Comparison of ENCODE assay signal across 19 cellular contexts in genomic region chr9:16652511-16653101, GRCh38.
A peak's percentile ranks its signal among the peaks of the same experiment; 100 is the strongest.
DNase-seq lines count a peak whose midpoint lies in the region; ATAC-seq and TF ChIP-seq lines count a peak whose summit lies in the region.
"Had no signal": no experiment of that assay in that cellular context is flagged by ENCODE, and none has a peak within 500 bp of the region (broad histone marks: within the 10 kb centered on the region; RNA-seq: fewer than 3 reads in every experiment).

No MANE protein-coding gene starts in this region.

- H3K27me3 Mint-ChIP-seq in nephron (ENCODE audit: low read depth) = no peaks in the 10 kb centered on the region
- H3K27me3 Mint-ChIP-seq in activated T-helper 17 cell treated with anti-CD3 and anti-CD28 coated beads, Interleukin-2, amount 50 U/mL, for 72 hours = no peaks in the 10 kb centered on the region
- H3K27me3 Mint-ChIP-seq: dendritic cell treated with granulocyte-macrophage colony-stimulating factor and Interleukin-4, amounts not matched to agents 40 ng/mL and 50 ng/mL, for 4 days; memory B cell had no signal

- H3K4me3 Mint-ChIP-seq in nephron = peak overlapping the region in 2 of 3 experiments; percentile 1 to 13
- no peak overlapping the region for H3K4me3 Mint-ChIP-seq in activated T-helper 17 cell treated with anti-CD3 and anti-CD28 coated beads, Interleukin-2, amount 50 U/mL, for 72 hours
- H3K4me3 Mint-ChIP-seq: CD8-positive, alpha-beta T cell; dendritic cell treated with granulocyte-macrophage colony-stimulating factor and Interleukin-4, amounts not matched to agents 40 ng/mL and 50 ng/mL, for 4 days; memory B cell; neural crest cell had no signal

- H3K27me3 ChIP-seq in AG04450 (ENCODE audit: control insufficient read depth, insufficient read depth, low read length) = no peaks in the 10 kb centered on the region
- H3K27me3 ChIP-seq in MM.1S (replicated peaks; ENCODE audit: insufficient read depth, low read length) = no peaks in the 10 kb centered on the region
- H3K27me3 ChIP-seq in esophagus muscularis mucosa = no peaks in the 10 kb centered on the region

- H3F3A ChIP-seq in MM.1S (ENCODE audit: insufficient read depth, low read length) = 0 out of 2 replicates have a peak, but pooled peaks cover 3% of the 10 kb centered on the region

- H2AFZ ChIP-seq in MM.1S (ENCODE audit: low read length) = no peak overlapping the region

- intact Hi-C loops in esophagus muscularis mucosa (cut with DNase I) = no loop called here

- no peak for TF ChIP-seq POLR2A in esophagus muscularis mucosa (IDR thresholded peaks at IDR 0.05; ENCODE audit: low read depth)

- no peaks in the 10 kb centered on the region for H3K36me3 Mint-ChIP-seq in nephron (ENCODE audit: low read depth)
- no peaks in the 10 kb centered on the region for H3K36me3 Mint-ChIP-seq in activated T-helper 17 cell treated with anti-CD3 and anti-CD28 coated beads, Interleukin-2, amount 50 U/mL, for 72 hours (ENCODE audit: low read depth)
- H3K36me3 Mint-ChIP-seq: CD8-positive, alpha-beta T cell; memory B cell had no signal

- peaks cover 57% of the 10 kb centered on the region for H3K4me1 Mint-ChIP-seq in nephron
- no peaks in the 10 kb centered on the region for H3K4me1 Mint-ChIP-seq in activated T-helper 17 cell treated with anti-CD3 and anti-CD28 coated beads, Interleukin-2, amount 50 U/mL, for 72 hours
- H3K4me1 Mint-ChIP-seq: memory B cell had no signal

- peak overlapping the region; percentile 61 for H3K4me2 ChIP-seq in MM.1S (ENCODE audit: low read depth, low read length)

- H3K27ac ChIP-seq in AG04450 (ENCODE audit: low read depth, low read length) (no peak overlapping the region), MM.1S (ENCODE audit: low read length) (no peak overlapping the region), esophagus muscularis mucosa (replicated peaks in 1 of 4) (peak overlapping the region; percentile 13 to 75 (median 40))

- H3K4me3 ChIP-seq in AG04450 (ENCODE audit: low read depth, low read length) (peak overlapping the region; percentile 8; the same call in 1 of the 2 replicates), MM.1S (ENCODE audit: low read length) (0 out of 2 replicates have a peak overlapping the region, but pooled peaks have one; percentile 50), esophagus muscularis mucosa (peak overlapping the region in 3 of 4 donors; percentile 27 to 35 (median 31))

- DNase-seq in AG04450 (ENCODE audit: low read depth, low spot score) = no peak
- DNase-seq in MM.1S = no peak
- no peak for DNase-seq in esophagus muscularis mucosa (ENCODE audit: extremely low spot score)
- DNase-seq in kidney tubule cell (ENCODE audit: low spot score) = no peak
- DNase-seq: activated CD4-positive, alpha-beta T cell treated with anti-CD3 and anti-CD28 coated beads for 4 hours; activated naive CD4-positive, alpha-beta T cell treated with Interleukin-2 at 50 U/mL for 16 hours; CD8-positive, alpha-beta T cell; NCI-H2029; NCI-H510A treated with DMSO at 0.1 percent for 48 hours; stimulated activated CD4-positive, alpha-beta T cell treated with anti-CD3 and anti-CD28 coated beads, Interleukin-15, amount 100 ng/mL, for 24 hours; stimulated activated naive CD4-positive, alpha-beta T cell treated with Interleukin-2 at 50 U/mL for 16 hours had no signal

- H3K79me2 ChIP-seq in MM.1S (ENCODE audit: low read length) = no peaks in the 10 kb centered on the region

- no peaks in the 10 kb centered on the region for H3K9me2 ChIP-seq in MM.1S (replicated peaks; ENCODE audit: insufficient read depth, low read length)

- no peak overlapping the region for H3K9ac ChIP-seq in MM.1S (ENCODE audit: low read length)

- CTCF ChIA-PET in AG04450 (lab: Charles Lee) = no interaction called here

- WGBS in esophagus muscularis mucosa = 58% methylated on average over 5 of the region's 5 CpGs

- no peaks in the 10 kb centered on the region for H4K20me1 ChIP-seq in MM.1S (ENCODE audit: insufficient read depth, low read length)

- no peak for TF ChIP-seq CTCF in AG04450 (IDR thresholded peaks at IDR 0.05; ENCODE audit: low read depth, low read length)
- TF ChIP-seq CTCF in MM.1S (IDR thresholded peaks at IDR 0.05; ENCODE audit: low read length) = no peak
- TF ChIP-seq CTCF in esophagus muscularis mucosa (IDR thresholded peaks at IDR 0.05) = no peak
- TF ChIP-seq CTCF in nephron (IDR thresholded peaks at IDR 0.05; ENCODE audit: unreplicated experiment in 3 of 3) = no peak

- peak overlapping the region; percentile 66 to 87 (median 85) for H3K27ac Mint-ChIP-seq in nephron
- H3K27ac Mint-ChIP-seq in activated T-helper 17 cell treated with anti-CD3 and anti-CD28 coated beads, Interleukin-2, amount 50 U/mL, for 72 hours = no peak overlapping the region
- H3K27ac Mint-ChIP-seq: CD8-positive, alpha-beta T cell; dendritic cell treated with granulocyte-macrophage colony-stimulating factor and Interleukin-4, amounts not matched to agents 40 ng/mL and 50 ng/mL, for 4 days; memory B cell had no signal

- H3K4me1 ChIP-seq in MM.1S (ENCODE audit: low read length) (peaks cover 21% of the 10 kb centered on the region), esophagus muscularis mucosa (peaks cover 0 to 61% (median 57%) of the 10 kb centered on the region in 4 donors)

- no peaks in the 10 kb centered on the region for H3K36me3 ChIP-seq in MM.1S (replicated peaks; ENCODE audit: insufficient read depth, low read length)
- no peaks in the 10 kb centered on the region for H3K36me3 ChIP-seq in esophagus muscularis mucosa

- POLR2A ChIA-PET in AG04450 (lab: Yijun Ruan, JAX) = no interaction called here

- no peak for ATAC-seq in activated T-helper 17 cell treated with anti-CD3 and anti-CD28 coated beads, Interleukin-2, amount 50 U/mL, for 72 hours (replicated peaks)
- ATAC-seq in HG02571 (IDR thresholded peaks at IDR 0.05; ENCODE audit: unreplicated experiment) (no peak), HG02884 (IDR thresholded peaks at IDR 0.05; ENCODE audit: unreplicated experiment) (no peak)
- ATAC-seq: CD8-positive, alpha-beta T cell; HCT116 had no signal

- no peaks in the 10 kb centered on the region for H3K9me3 ChIP-seq in AG04450 (ENCODE audit: control insufficient read depth, insufficient read depth, low read length)
- H3K9me3 ChIP-seq in MM.1S (replicated peaks; ENCODE audit: insufficient read depth, low read length) = no peaks in the 10 kb centered on the region
- no peaks in the 10 kb centered on the region for H3K9me3 ChIP-seq in esophagus muscularis mucosa

- no peak for TF ChIP-seq EP300 in esophagus muscularis mucosa (IDR thresholded peaks at IDR 0.05)

- H3K9me3 Mint-ChIP-seq in nephron = no peaks in the 10 kb centered on the region
- H3K9me3 Mint-ChIP-seq in activated T-helper 17 cell treated with anti-CD3 and anti-CD28 coated beads, Interleukin-2, amount 50 U/mL, for 72 hours = no peaks in the 10 kb centered on the region
- H3K9me3 Mint-ChIP-seq: dendritic cell treated with granulocyte-macrophage colony-stimulating factor and Interleukin-4, amounts not matched to agents 40 ng/mL and 50 ng/mL, for 4 days; neural crest cell had no signal

Comparison
In these comparisons a context has a peak if more than half of its experiments do, and no peak if none do; other contexts are left out.
1. H3K27ac ChIP-seq: peak in esophagus muscularis mucosa (4 of 4); none in AG04450 (single experiment) and MM.1S (single experiment).
2. Peak in every context shown above with its lines, with median percentiles within 50 percentile points of each other: H3K4me3 ChIP-seq.